Comparison of ENCODE assay signal across 2 cellular contexts in genomic region chr10:122983898-122984297, GRCh38.
TF ChIP-seq lines count a peak whose summit lies in the region.

No MANE protein-coding gene starts in this region.

TF ChIP-seq in liver, 16 proteins besides CTCF, POLR2A, EP300 and RAD21:
- peak; percentile 81 to 89 for TF ChIP-seq RXRA (IDR thresholded peaks at IDR 0.05)
- TF ChIP-seq, protein P1, sequence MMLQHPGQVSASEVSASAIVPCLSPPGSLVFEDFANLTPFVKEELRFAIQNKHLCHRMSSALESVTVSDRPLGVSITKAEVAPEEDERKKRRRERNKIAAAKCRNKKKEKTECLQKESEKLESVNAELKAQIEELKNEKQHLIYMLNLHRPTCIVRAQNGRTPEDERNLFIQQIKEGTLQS (IDR thresholded peaks at IDR 0.05) = no peak
- no peak for TF ChIP-seq GABPA (IDR thresholded peaks at IDR 0.05 in 1 of 2, conservative IDR thresholded peaks at IDR 0.05 in 1 of 2)
- TF ChIP-seq, protein P2, sequence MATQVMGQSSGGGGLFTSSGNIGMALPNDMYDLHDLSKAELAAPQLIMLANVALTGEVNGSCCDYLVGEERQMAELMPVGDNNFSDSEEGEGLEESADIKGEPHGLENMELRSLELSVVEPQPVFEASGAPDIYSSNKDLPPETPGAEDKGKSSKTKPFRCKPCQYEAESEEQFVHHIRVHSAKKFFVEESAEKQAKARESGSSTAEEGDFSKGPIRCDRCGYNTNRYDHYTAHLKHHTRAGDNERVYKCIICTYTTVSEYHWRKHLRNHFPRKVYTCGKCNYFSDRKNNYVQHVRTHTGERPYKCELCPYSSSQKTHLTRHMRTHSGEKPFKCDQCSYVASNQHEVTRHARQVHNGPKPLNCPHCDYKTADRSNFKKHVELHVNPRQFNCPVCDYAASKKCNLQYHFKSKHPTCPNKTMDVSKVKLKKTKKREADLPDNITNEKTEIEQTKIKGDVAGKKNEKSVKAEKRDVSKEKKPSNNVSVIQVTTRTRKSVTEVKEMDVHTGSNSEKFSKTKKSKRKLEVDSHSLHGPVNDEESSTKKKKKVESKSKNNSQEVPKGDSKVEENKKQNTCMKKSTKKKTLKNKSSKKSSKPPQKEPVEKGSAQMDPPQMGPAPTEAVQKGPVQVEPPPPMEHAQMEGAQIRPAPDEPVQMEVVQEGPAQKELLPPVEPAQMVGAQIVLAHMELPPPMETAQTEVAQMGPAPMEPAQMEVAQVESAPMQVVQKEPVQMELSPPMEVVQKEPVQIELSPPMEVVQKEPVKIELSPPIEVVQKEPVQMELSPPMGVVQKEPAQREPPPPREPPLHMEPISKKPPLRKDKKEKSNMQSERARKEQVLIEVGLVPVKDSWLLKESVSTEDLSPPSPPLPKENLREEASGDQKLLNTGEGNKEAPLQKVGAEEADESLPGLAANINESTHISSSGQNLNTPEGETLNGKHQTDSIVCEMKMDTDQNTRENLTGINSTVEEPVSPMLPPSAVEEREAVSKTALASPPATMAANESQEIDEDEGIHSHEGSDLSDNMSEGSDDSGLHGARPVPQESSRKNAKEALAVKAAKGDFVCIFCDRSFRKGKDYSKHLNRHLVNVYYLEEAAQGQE (IDR thresholded peaks at IDR 0.05) = peak; percentile 69
- TF ChIP-seq YY1 (IDR thresholded peaks at IDR 0.05) = peak; percentile 87
- no peak for TF ChIP-seq JUND (IDR thresholded peaks at IDR 0.05)
- no peak for TF ChIP-seq FOXA2 (IDR thresholded peaks at IDR 0.05)
- TF ChIP-seq HNF4G (IDR thresholded peaks at IDR 0.05) = no peak
- no peak for TF ChIP-seq FOXA1 (IDR thresholded peaks at IDR 0.05)
- TF ChIP-seq HNF4A (conservative IDR thresholded peaks at IDR 0.05) = peak; percentile 48 to 49
- TF ChIP-seq NR2F2 (IDR thresholded peaks at IDR 0.05) = no peak
- peak; percentile 61 for TF ChIP-seq MAX (IDR thresholded peaks at IDR 0.05)
- peak; percentile 60 for TF ChIP-seq ZBTB33 (IDR thresholded peaks at IDR 0.05)
- peak; percentile 74 for TF ChIP-seq SP1 (IDR thresholded peaks at IDR 0.05)
- TF ChIP-seq TAF1 (conservative IDR thresholded peaks at IDR 0.05) = no peak
- TF ChIP-seq EGR1 (IDR thresholded peaks at IDR 0.05; ENCODE audit: low read depth in 2 of 2) = peak in 1 of 2 donors; percentile 15

TF ChIP-seq in HepG2, 621 proteins besides CTCF, POLR2A, EP300 and RAD21:
- TF ChIP-seq NCOA1 (CRISPR knock-in tag; IDR thresholded peaks at IDR 0.05) (no peak), ZNF281 (CRISPR knock-in tag; IDR thresholded peaks at IDR 0.05; ENCODE audit: borderline replicate concordance) (no peak), ZSCAN12 (CRISPR knock-in tag; IDR thresholded peaks at IDR 0.05) (no peak), KDM4B (CRISPR knock-in tag; IDR thresholded peaks at IDR 0.05) (no peak), MAX (IDR thresholded peaks at IDR 0.05) (no peak), SIX4 (CRISPR knock-in tag; IDR thresholded peaks at IDR 0.05) (no peak), PLSCR1 (CRISPR knock-in tag; IDR thresholded peaks at IDR 0.05; ENCODE audit: borderline replicate concordance) (no peak), ZNF317 (CRISPR knock-in tag; IDR thresholded peaks at IDR 0.05) (no peak), MLLT10 (CRISPR knock-in tag; IDR thresholded peaks at IDR 0.05) (no peak), MYC (CRISPR knock-in tag; IDR thresholded peaks at IDR 0.05; ENCODE audit: borderline replicate concordance) (no peak), SIN3B (IDR thresholded peaks at IDR 0.05; ENCODE audit: low read length) (no peak), U2AF1 (optimal IDR thresholded peaks at IDR 0.05; ENCODE audit: low read depth, low read length) (no peak)
- TF ChIP-seq, protein P3, sequence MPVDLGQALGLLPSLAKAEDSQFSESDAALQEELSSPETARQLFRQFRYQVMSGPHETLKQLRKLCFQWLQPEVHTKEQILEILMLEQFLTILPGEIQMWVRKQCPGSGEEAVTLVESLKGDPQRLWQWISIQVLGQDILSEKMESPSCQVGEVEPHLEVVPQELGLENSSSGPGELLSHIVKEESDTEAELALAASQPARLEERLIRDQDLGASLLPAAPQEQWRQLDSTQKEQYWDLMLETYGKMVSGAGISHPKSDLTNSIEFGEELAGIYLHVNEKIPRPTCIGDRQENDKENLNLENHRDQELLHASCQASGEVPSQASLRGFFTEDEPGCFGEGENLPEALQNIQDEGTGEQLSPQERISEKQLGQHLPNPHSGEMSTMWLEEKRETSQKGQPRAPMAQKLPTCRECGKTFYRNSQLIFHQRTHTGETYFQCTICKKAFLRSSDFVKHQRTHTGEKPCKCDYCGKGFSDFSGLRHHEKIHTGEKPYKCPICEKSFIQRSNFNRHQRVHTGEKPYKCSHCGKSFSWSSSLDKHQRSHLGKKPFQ (CRISPR knock-in tag; IDR thresholded peaks at IDR 0.05; ENCODE audit: insufficient replicate concordance) = no peak
